In the genomic region with DNA sequence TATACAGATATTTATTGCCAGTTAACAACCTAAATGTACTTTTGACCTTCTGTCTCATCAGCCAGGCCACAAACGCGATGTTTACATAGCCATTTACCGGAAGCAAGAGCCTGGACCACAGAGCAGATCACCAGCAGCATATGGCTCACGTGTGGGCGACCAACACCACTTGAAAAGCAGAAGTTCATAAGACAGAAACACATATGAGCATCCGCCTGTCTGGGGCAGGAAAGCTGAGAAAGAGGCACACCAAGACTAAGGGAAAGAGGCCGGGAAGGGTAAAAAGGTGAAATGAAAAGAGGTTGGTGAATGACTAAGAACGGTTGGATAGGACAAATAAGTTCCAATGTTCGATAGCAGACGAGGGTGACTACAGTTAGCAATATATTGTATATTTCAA, we compare ENCODE assay signal across 8 cellular contexts.
DNase-seq lines count a peak whose midpoint lies in the region; ATAC-seq and TF ChIP-seq lines count a peak whose summit lies in the region.

No MANE protein-coding gene starts in this region.

- DNase-seq in activated CD4-positive, alpha-beta T cell treated with anti-CD3 and anti-CD28 coated beads for 24 hours (ENCODE audit: low read depth in 2 of 2), result peak; percentile 3 to 9
- no peak for DNase-seq in activated CD4-positive, alpha-beta T cell treated with anti-CD3 and anti-CD28 coated beads for 1 hour
- peak; percentile 62 for DNase-seq in activated naive CD8-positive, alpha-beta T cell treated with anti-CD3 and anti-CD28 coated beads, Interleukin-2, amount 50 U/mL, for 24 hours
- DNase-seq in stimulated activated CD4-positive, alpha-beta T cell treated with anti-CD3 and anti-CD28 coated beads, Interleukin-15, amount 100 ng/mL, for 48 hours (ENCODE audit: low read depth in 2 of 2), result peak; percentile 18 to 33
- DNase-seq in T1000 (lab: John Stamatoyannopoulos, UW), result no peak
- DNase-seq in activated CD4-positive, CD25-positive, alpha-beta regulatory T cell treated with anti-CD3 and anti-CD28 coated beads, Interleukin-2, amount 50 U/mL, for 72 hours, result no peak

- H3K9me3 Mint-ChIP-seq in activated naive CD8-positive, alpha-beta T cell treated with anti-CD3 and anti-CD28 coated beads, Interleukin-2, amount 50 U/mL, for 24 hours, result no peaks in the 10 kb centered on the region

- peak overlapping the region; percentile 77 for H3K4me3 Mint-ChIP-seq in activated naive CD8-positive, alpha-beta T cell treated with anti-CD3 and anti-CD28 coated beads, Interleukin-2, amount 50 U/mL, for 24 hours

- peaks cover 3% of the 10 kb centered on the region for H3K36me3 Mint-ChIP-seq in activated naive CD8-positive, alpha-beta T cell treated with anti-CD3 and anti-CD28 coated beads, Interleukin-2, amount 50 U/mL, for 24 hours (ENCODE audit: low read depth)

- H3K27me3 Mint-ChIP-seq in activated naive CD8-positive, alpha-beta T cell treated with anti-CD3 and anti-CD28 coated beads, Interleukin-2, amount 50 U/mL, for 24 hours, result peaks cover 14% of the 10 kb centered on the region

- ATAC-seq in HG03066 (IDR thresholded peaks at IDR 0.05; ENCODE audit: low read depth, unreplicated experiment) (peak; percentile 94), SK-N-SH treated with all-trans-retinoic acid at 6 μM for 48 hours (no peak; the same call in 2 of the 3 replicates)
- peak; percentile 71 for ATAC-seq in activated naive CD8-positive, alpha-beta T cell treated with anti-CD3 and anti-CD28 coated beads, Interleukin-2, amount 50 U/mL, for 24 hours

- peak overlapping the region; percentile 43 for H3K27ac Mint-ChIP-seq in activated naive CD8-positive, alpha-beta T cell treated with anti-CD3 and anti-CD28 coated beads, Interleukin-2, amount 50 U/mL, for 24 hours

- peaks cover 36% of the 10 kb centered on the region for H3K4me1 Mint-ChIP-seq in activated naive CD8-positive, alpha-beta T cell treated with anti-CD3 and anti-CD28 coated beads, Interleukin-2, amount 50 U/mL, for 24 hours

TF ChIP-seq in SK-N-SH treated with all-trans-retinoic acid at 6 μM for 48 hours, 23 proteins besides CTCF, POLR2A, EP300 and RAD21:
- TF ChIP-seq ARNTL (CRISPR knock-in tag; IDR thresholded peaks at IDR 0.05; ENCODE audit: borderline replicate concordance, low read depth), result no peak
- TF ChIP-seq, protein P1, sequence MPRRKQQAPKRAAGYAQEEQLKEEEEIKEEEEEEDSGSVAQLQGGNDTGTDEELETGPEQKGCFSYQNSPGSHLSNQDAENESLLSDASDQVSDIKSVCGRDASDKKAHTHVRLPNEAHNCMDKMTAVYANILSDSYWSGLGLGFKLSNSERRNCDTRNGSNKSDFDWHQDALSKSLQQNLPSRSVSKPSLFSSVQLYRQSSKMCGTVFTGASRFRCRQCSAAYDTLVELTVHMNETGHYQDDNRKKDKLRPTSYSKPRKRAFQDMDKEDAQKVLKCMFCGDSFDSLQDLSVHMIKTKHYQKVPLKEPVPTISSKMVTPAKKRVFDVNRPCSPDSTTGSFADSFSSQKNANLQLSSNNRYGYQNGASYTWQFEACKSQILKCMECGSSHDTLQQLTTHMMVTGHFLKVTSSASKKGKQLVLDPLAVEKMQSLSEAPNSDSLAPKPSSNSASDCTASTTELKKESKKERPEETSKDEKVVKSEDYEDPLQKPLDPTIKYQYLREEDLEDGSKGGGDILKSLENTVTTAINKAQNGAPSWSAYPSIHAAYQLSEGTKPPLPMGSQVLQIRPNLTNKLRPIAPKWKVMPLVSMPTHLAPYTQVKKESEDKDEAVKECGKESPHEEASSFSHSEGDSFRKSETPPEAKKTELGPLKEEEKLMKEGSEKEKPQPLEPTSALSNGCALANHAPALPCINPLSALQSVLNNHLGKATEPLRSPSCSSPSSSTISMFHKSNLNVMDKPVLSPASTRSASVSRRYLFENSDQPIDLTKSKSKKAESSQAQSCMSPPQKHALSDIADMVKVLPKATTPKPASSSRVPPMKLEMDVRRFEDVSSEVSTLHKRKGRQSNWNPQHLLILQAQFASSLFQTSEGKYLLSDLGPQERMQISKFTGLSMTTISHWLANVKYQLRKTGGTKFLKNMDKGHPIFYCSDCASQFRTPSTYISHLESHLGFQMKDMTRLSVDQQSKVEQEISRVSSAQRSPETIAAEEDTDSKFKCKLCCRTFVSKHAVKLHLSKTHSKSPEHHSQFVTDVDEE (CRISPR knock-in tag; IDR thresholded peaks at IDR 0.05), result 0 out of 2 replicates have a peak, but pooled peaks have one; percentile 47
- TF ChIP-seq, protein P2, sequence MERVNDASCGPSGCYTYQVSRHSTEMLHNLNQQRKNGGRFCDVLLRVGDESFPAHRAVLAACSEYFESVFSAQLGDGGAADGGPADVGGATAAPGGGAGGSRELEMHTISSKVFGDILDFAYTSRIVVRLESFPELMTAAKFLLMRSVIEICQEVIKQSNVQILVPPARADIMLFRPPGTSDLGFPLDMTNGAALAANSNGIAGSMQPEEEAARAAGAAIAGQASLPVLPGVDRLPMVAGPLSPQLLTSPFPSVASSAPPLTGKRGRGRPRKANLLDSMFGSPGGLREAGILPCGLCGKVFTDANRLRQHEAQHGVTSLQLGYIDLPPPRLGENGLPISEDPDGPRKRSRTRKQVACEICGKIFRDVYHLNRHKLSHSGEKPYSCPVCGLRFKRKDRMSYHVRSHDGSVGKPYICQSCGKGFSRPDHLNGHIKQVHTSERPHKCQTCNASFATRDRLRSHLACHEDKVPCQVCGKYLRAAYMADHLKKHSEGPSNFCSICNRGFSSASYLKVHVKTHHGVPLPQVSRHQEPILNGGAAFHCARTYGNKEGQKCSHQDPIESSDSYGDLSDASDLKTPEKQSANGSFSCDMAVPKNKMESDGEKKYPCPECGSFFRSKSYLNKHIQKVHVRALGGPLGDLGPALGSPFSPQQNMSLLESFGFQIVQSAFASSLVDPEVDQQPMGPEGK (CRISPR knock-in tag; IDR thresholded peaks at IDR 0.05; ENCODE audit: borderline replicate concordance), result no peak
- no peak for TF ChIP-seq PPARA (CRISPR knock-in tag; IDR thresholded peaks at IDR 0.05; ENCODE audit: borderline replicate concordance)
- no peak for TF ChIP-seq TOX (CRISPR knock-in tag; IDR thresholded peaks at IDR 0.05; ENCODE audit: borderline replicate concordance)
- no peak for TF ChIP-seq CSDC2 (CRISPR knock-in tag; IDR thresholded peaks at IDR 0.05)
- no peak for TF ChIP-seq ESRRG (CRISPR knock-in tag; IDR thresholded peaks at IDR 0.05)
- TF ChIP-seq ZFP3 (CRISPR knock-in tag; IDR thresholded peaks at IDR 0.05), result no peak
- no peak for TF ChIP-seq BACH2 (CRISPR knock-in tag; IDR thresholded peaks at IDR 0.05; ENCODE audit: borderline replicate concordance)
- TF ChIP-seq ZNF70 (CRISPR knock-in tag; IDR thresholded peaks at IDR 0.05), result peak; percentile 57; the same call in 1 of the 2 replicates
- TF ChIP-seq SNAI2 (CRISPR knock-in tag; IDR thresholded peaks at IDR 0.05), result no peak
- no peak for TF ChIP-seq POU6F1 (CRISPR knock-in tag; IDR thresholded peaks at IDR 0.05; ENCODE audit: borderline replicate concordance, low read depth)
- no peak for TF ChIP-seq RARB (CRISPR knock-in tag; IDR thresholded peaks at IDR 0.05)
- no peak for TF ChIP-seq ZFP30 (CRISPR knock-in tag; IDR thresholded peaks at IDR 0.05)
- TF ChIP-seq CSRNP3 (CRISPR knock-in tag; IDR thresholded peaks at IDR 0.05), result no peak
- no peak for TF ChIP-seq ZNF8 (CRISPR knock-in tag; IDR thresholded peaks at IDR 0.05)
- peak; percentile 82 for TF ChIP-seq TCF4 (CRISPR knock-in tag; IDR thresholded peaks at IDR 0.05; ENCODE audit: borderline replicate concordance)
- no peak for TF ChIP-seq GLIS3 (CRISPR knock-in tag; IDR thresholded peaks at IDR 0.05)
- TF ChIP-seq, protein P3, sequence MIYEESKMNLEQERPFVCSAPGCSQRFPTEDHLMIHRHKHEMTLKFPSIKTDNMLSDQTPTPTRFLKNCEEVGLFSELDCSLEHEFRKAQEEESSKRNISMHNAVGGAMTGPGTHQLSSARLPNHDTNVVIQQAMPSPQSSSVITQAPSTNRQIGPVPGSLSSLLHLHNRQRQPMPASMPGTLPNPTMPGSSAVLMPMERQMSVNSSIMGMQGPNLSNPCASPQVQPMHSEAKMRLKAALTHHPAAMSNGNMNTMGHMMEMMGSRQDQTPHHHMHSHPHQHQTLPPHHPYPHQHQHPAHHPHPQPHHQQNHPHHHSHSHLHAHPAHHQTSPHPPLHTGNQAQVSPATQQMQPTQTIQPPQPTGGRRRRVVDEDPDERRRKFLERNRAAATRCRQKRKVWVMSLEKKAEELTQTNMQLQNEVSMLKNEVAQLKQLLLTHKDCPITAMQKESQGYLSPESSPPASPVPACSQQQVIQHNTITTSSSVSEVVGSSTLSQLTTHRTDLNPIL (CRISPR knock-in tag; IDR thresholded peaks at IDR 0.05; ENCODE audit: low read depth), result peak; percentile 23; the same call in 1 of the 2 replicates

Comparison
In these comparisons a context has a peak if more than half of its experiments do, and no peak if none do; other contexts are left out.
1. DNase-seq: peak in activated CD4-positive, alpha-beta T cell treated with anti-CD3 and anti-CD28 coated beads for 24 hours (2 of 2), activated naive CD8-positive, alpha-beta T cell treated with anti-CD3 and anti-CD28 coated beads, Interleukin-2, amount 50 U/mL, for 24 hours (single experiment) and stimulated activated CD4-positive, alpha-beta T cell treated with anti-CD3 and anti-CD28 coated beads, Interleukin-15, amount 100 ng/mL, for 48 hours (2 of 2); none in activated CD4-positive, alpha-beta T cell treated with anti-CD3 and anti-CD28 coated beads for 1 hour (single experiment), T1000 (single experiment) and activated CD4-positive, CD25-positive, alpha-beta regulatory T cell treated with anti-CD3 and anti-CD28 coated beads, Interleukin-2, amount 50 U/mL, for 72 hours (single experiment).